In the genomic region with DNA sequence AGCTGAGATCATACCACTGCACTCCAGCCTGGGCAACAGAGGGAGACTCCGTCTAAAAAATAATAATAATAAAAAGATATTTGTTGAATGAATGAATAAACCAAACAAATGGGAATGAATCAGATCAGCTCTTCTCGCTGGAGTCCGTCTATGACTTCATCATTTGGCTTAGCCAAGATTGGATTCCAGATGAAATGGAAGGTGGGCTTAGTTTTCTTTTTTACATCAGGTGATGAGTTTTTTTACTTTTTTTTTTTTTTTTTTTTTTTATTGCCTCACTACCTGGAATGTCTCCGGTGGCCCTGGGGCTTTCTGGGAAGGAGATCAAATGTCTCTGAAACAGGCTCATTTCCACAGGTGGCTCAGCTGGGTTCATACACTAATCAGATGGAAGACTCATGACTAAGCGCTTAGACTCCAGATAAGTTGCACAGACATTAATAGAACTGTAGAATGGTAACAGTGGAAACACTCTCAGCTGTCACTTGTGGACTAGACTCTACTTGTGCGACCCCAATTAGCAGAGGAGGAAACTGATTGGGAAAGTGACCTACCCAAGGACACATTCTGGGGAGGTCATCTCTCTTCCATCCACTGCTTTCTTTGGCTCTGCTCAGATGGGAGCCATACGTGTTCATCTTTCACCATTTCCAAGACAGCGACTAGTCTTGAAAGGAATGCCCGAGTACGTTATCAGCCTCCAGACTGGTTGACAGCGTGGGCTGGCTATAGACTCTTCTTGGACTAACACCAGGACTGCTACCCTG, we compare ENCODE assay signal across 23 cellular contexts. TPM values are rescaled to one million over a fixed set of nuclear protein-coding genes. Genes with fewer than 3 reads are reported as not detected.
A peak's percentile ranks its signal among the peaks of the same experiment; 100 is the strongest.
DNase-seq lines count a peak whose midpoint lies in the region; ATAC-seq and TF ChIP-seq lines count a peak whose summit lies in the region.
"Had no signal": no experiment of that assay in that cellular context is flagged by ENCODE, and none has a peak within 500 bp of the region (broad histone marks: within the 10 kb centered on the region; RNA-seq: fewer than 3 reads in every experiment).

No MANE protein-coding gene starts in this region.

- no peak overlapping the region for H4K91ac ChIP-seq in trophoblast cell (ENCODE audit: low read depth, low read length)

- H3K4me2 ChIP-seq in GM23248 (ENCODE audit: unreplicated experiment), result no peak overlapping the region
- H3K4me2 ChIP-seq in PC-9, result peak overlapping the region; percentile 63
- H3K4me2 ChIP-seq in trophoblast cell (ENCODE audit: low read length), result peak overlapping the region; percentile 9

- no peak overlapping the region for H2BK12ac ChIP-seq in trophoblast cell (ENCODE audit: low read length)

- H3K27ac ChIP-seq in GM23248, result no peak overlapping the region
- peak overlapping the region; percentile 99 for H3K27ac ChIP-seq in PC-9
- peak overlapping the region; percentile 38 for H3K27ac ChIP-seq in epithelial cell of prostate
- H3K27ac ChIP-seq in trophoblast cell (ENCODE audit: low read depth, low read length), result peak overlapping the region; percentile 50
- H3K27ac ChIP-seq in tibial nerve, result no peak overlapping the region
- H3K27ac ChIP-seq: ascending aorta, colonic mucosa had no signal

- H3K14ac ChIP-seq in trophoblast cell (ENCODE audit: low read length), result peak overlapping the region; percentile 0

- H4K8ac ChIP-seq in trophoblast cell (ENCODE audit: low read depth, low read length), result no peak overlapping the region

- intact Hi-C loops in PC-9 (cut with micrococcal nuclease; ENCODE audit: unreplicated experiment), result no loop called here

- H3F3A ChIP-seq in GM23248 (ENCODE audit: insufficient read depth) (0 out of 2 replicates have a peak, but pooled peaks cover 8% of the 10 kb centered on the region), PC-9 (ENCODE audit: insufficient read depth, low read depth) (peaks cover 41% of the 10 kb centered on the region)

- BruUV-seq in PC-9 (replicated peaks; lab: Mats Ljungman, UMichigan), result TSS peak; percentile 76

- H2AFZ ChIP-seq in GM23248 (no peak overlapping the region), PC-9 (no peak overlapping the region), trophoblast cell (ENCODE audit: insufficient read depth, low read length, poor library complexity) (no peak overlapping the region)

- TF ChIP-seq EP300 in tibial nerve (IDR thresholded peaks at IDR 0.05), result no peak

- in situ Hi-C loops in GM23248 (cut with MboI), result no loop called here

- no peak overlapping the region for H4K12ac ChIP-seq in trophoblast cell (ENCODE audit: low read depth, low read length)

- H3K18ac ChIP-seq in trophoblast cell (ENCODE audit: low read length), result no peak overlapping the region

- no peaks in the 10 kb centered on the region for H3K9me2 ChIP-seq in GM23248 (ENCODE audit: insufficient read depth)
- H3K9me2 ChIP-seq in PC-9 (ENCODE audit: insufficient read depth), result peaks cover 4% of the 10 kb centered on the region; the same call in 1 of the 2 replicates

- no peak for TF ChIP-seq POLR2A in tibial nerve (IDR thresholded peaks at IDR 0.05)

- H3K23ac ChIP-seq in trophoblast cell (ENCODE audit: low read length), result no peak overlapping the region

- H3K79me2 ChIP-seq in GM23248 (ENCODE audit: insufficient read depth) (no peaks in the 10 kb centered on the region), PC-9 (ENCODE audit: low read depth) (0 out of 2 replicates have a peak, but pooled peaks cover 3% of the 10 kb centered on the region), trophoblast cell (ENCODE audit: control insufficient read depth, insufficient read depth, low read length, poor library complexity) (no peaks in the 10 kb centered on the region)

- 80% methylated on average over 11 of the region's 11 CpGs for WGBS in GM23248 (ENCODE audit: low coverage in 1 of 2, low lambda C conversion rate in 2 of 2, missing lambda C conversion rate in 2 of 2), 2 experiments
- WGBS in trophoblast cell (ENCODE audit: extremely low coverage, insufficient coverage, insufficient read length), result no CpG with 5 or more reads among the region's 11 CpGs
- WGBS in tibial nerve, 2 donors, result 89% methylated on average over 11 of the region's 11 CpGs

- H4K20me1 ChIP-seq in GM23248 (ENCODE audit: insufficient read depth), result no peaks in the 10 kb centered on the region
- no peaks in the 10 kb centered on the region for H4K20me1 ChIP-seq in PC-9 (ENCODE audit: insufficient read depth)

- CTCF ChIA-PET in PC-9 (lab: Charles Lee), result interaction anchor here (0.5 to 0.7 kb wide), 2 partner anchors 12 to 565 kb away, joined by 5 to 8 read pairs; no protein-coding TSS in a partner anchor

- ATAC-seq in HG03432 (IDR thresholded peaks at IDR 0.05; ENCODE audit: unreplicated experiment), result no peak
- ATAC-seq: activated CD8-positive, alpha-beta T cell treated with anti-CD3 and anti-CD28 coated beads for 36 hours; natural killer cell treated with Interleukin-12 subunit alpha and Interleukin-12 subunit beta and Interleukin-15 and Interleukin-18, amount 100 ng/mL, for 72 hours; Panc1 had no signal

- H2AK5ac ChIP-seq in trophoblast cell (ENCODE audit: low read length), result no peak overlapping the region

- H3K79me1 ChIP-seq in trophoblast cell (ENCODE audit: low read length), result peaks cover 23% of the 10 kb centered on the region

- H3K4ac ChIP-seq in trophoblast cell (ENCODE audit: low read depth, low read length), result no peak overlapping the region

- POLR2A ChIA-PET in PC-9 (lab: Charles Lee; ENCODE audit: unreplicated experiment), result interaction anchor here (0.7 kb wide), 1 partner anchor 18 kb away, joined by 4 read pairs; no protein-coding TSS in a partner anchor

- H3K9ac ChIP-seq in GM23248, result no peak overlapping the region
- no peak overlapping the region for H3K9ac ChIP-seq in trophoblast cell (ENCODE audit: low read length)

- TF ChIP-seq CTCF in PC-9 (conservative IDR thresholded peaks at IDR 0.05), result no peak
- no peak for TF ChIP-seq CTCF in tibial nerve (IDR thresholded peaks at IDR 0.05)

- H3K4me3 ChIP-seq in GM23248 (no peak overlapping the region), PC-9 (no peak overlapping the region), trophoblast cell (ENCODE audit: low read depth, low read length) (no peak overlapping the region), tibial nerve (no peak overlapping the region)
- H3K4me3 ChIP-seq: ascending aorta, colonic mucosa had no signal

- no peaks in the 10 kb centered on the region for H3K27me3 ChIP-seq in GM23248 (replicated peaks; ENCODE audit: insufficient read depth)
- H3K27me3 ChIP-seq in PC-9 (ENCODE audit: insufficient read depth, low read depth), result no peaks in the 10 kb centered on the region
- no peaks in the 10 kb centered on the region for H3K27me3 ChIP-seq in trophoblast cell (ENCODE audit: insufficient read depth, low read length)
- H3K27me3 ChIP-seq in tibial nerve, result no peaks in the 10 kb centered on the region
- H3K27me3 ChIP-seq: ascending aorta, colonic mucosa had no signal

- H3K36me3 ChIP-seq in GM23248 (ENCODE audit: low read depth) (no peaks in the 10 kb centered on the region), PC-9 (ENCODE audit: low read depth) (no peaks in the 10 kb centered on the region), trophoblast cell (ENCODE audit: control insufficient read depth in 1 of 2, insufficient read depth in 2 of 2, low read length in 2 of 2) (no peaks in the 10 kb centered on the region), tibial nerve (no peaks in the 10 kb centered on the region)
- H3K36me3 ChIP-seq: ascending aorta, colonic mucosa had no signal

- H2BK5ac ChIP-seq in trophoblast cell (ENCODE audit: low read depth, low read length, poor library complexity), result no peak overlapping the region

- DNase-seq in GM23248, result peak; percentile 41
- peak; percentile 70 to 93 for DNase-seq in PC-9
- peak; percentile 58 for DNase-seq in epithelial cell of prostate (ENCODE audit: low read depth, low spot score)
- DNase-seq in trophoblast cell, result peak; percentile 89 to 96
- DNase-seq in activated gamma-delta T cell treated with Interleukin-2 at 50 U/mL for 16 hours, result no peak
- DNase-seq in NK-92 (lab: John Stamatoyannopoulos, UW; ENCODE audit: unreplicated experiment), result no peak
- DNase-seq in tibial nerve (ENCODE audit: low spot score in 2 of 2), result no peak
- DNase-seq: activated CD4-positive, CD25-positive, alpha-beta regulatory T cell; activated CD8-positive, alpha-beta T cell treated with anti-CD3 and anti-CD28 coated beads for 36 hours; activated naive CD4-positive, alpha-beta T cell treated with anti-CD3 and anti-CD28 coated beads, Interleukin-2, amount 50 U/mL, for 16 hours; activated T-cell treated with anti-CD3 and anti-CD28 coated beads, Interleukin-2, amount 50 U/mL, for 1 hour; colonic mucosa; foreskin melanocyte; hypothalamus; mesendoderm; NCI-H1417 treated with DMSO at 0.1 percent for 48 hours; NCI-H774; stimulated activated CD4-positive, alpha-beta T cell treated with anti-CD3 and anti-CD28 coated beads, Interleukin-12 subunit alpha, Interleukin-12 subunit beta, amount 100 ng/mL, for 4 hours; T-helper 9 cell had no signal

- H3K9me3 ChIP-seq in GM23248 (ENCODE audit: low read depth) (no peaks in the 10 kb centered on the region), PC-9 (ENCODE audit: insufficient read depth, low read depth) (no peaks in the 10 kb centered on the region), trophoblast cell (ENCODE audit: insufficient read depth, low read depth, low read length) (no peaks in the 10 kb centered on the region), tibial nerve (no peaks in the 10 kb centered on the region)
- H3K9me3 ChIP-seq: ascending aorta, colonic mucosa had no signal

- H2BK120ac ChIP-seq in trophoblast cell (ENCODE audit: insufficient read depth, low read length, poor library complexity), result peak overlapping the region; percentile 55

- peaks cover 12% of the 10 kb centered on the region for H3K4me1 ChIP-seq in GM23248 (ENCODE audit: insufficient read depth)
- H3K4me1 ChIP-seq in PC-9 (replicated peaks; ENCODE audit: insufficient read depth), result peaks cover 56% of the 10 kb centered on the region
- peaks cover 17 to 19% of the 10 kb centered on the region in 2 experiments for H3K4me1 ChIP-seq in trophoblast cell (ENCODE audit: control insufficient read depth in 1 of 2, insufficient read depth in 2 of 2, low read length in 2 of 2)
- no peaks in the 10 kb centered on the region for H3K4me1 ChIP-seq in tibial nerve
- H3K4me1 ChIP-seq: ascending aorta, colonic mucosa had no signal

RNA-seq across cellular contexts. Expression of gene RBFOX2, which starts 20.5 kb away (rescaled TPM):
- 136 and 139 TPM in 2 replicates for total RNA-seq in GM23248 (2014; rRNA removed; shearing (Covaris generic))
- polyA plus RNA-seq in GM23248 (2016; fragmentation: Nextera tagmentation; extraction: Ambion mirVana), result 127 and 135 TPM in 2 replicates
- total RNA-seq in PC-9 (2021) (81.7 and 109 TPM in 2 replicates), tibial nerve (10 to 100 TPM; 50.2 to 75.6 (median 71.4) TPM)
- 91.2 and 98.7 TPM in 2 replicates for polyA plus RNA-seq in trophoblast cell (2013)

Comparison
In these comparisons a context has a peak if more than half of its experiments do, and no peak if none do; other contexts are left out.
1. DNase-seq: peak in GM23248 (single experiment), PC-9 (2 of 2), epithelial cell of prostate (single experiment) and trophoblast cell (2 of 2); none in activated gamma-delta T cell treated with Interleukin-2 at 50 U/mL for 16 hours (single experiment), NK-92 (single experiment) and tibial nerve (0 of 2).
2. H3K27ac ChIP-seq: peak in PC-9 (single experiment), epithelial cell of prostate (single experiment) and trophoblast cell (single experiment); none in GM23248 (single experiment) and tibial nerve (0 of 4).